In the genomic region with DNA sequence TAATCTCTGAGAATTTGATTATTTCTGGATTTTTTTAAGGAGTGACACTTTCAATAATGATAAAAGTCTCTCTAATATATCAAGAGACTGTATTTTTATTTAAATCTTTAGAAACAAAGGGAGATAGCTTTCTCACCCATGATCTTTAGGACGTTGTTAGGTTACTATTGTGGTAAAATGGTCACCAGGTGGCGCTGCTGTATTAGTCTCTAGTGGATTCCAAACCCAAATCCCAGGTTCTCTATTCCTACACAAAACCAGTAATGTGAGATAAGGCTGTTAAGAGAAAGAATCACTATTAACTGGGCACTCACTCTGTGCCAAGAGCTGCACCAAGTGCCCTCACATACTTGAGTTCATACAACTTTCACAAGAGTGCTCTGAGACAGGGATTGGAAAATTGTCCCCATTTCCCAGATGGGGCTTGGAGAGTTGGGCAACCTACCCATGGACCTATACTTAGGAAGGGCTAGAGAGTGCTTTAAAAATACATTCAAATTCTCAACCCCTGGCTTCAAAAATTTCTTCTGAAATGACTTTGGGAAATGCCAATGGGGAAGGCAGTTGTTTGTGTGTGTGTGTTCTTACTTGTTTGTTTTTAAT, we compare ENCODE assay signal across 8 cellular contexts.
DNase-seq lines count a peak whose midpoint lies in the region; ATAC-seq, FAIRE-seq and TF ChIP-seq lines count a peak whose summit lies in the region.

No MANE protein-coding gene starts in this region.

- H3K4me1 Mint-ChIP-seq in activated T-helper 17 cell treated with anti-CD3 and anti-CD28 coated beads, Interleukin-2, amount 50 U/mL, for 72 hours = no peaks in the 10 kb centered on the region

- H3K36me3 Mint-ChIP-seq in activated T-helper 17 cell treated with anti-CD3 and anti-CD28 coated beads, Interleukin-2, amount 50 U/mL, for 72 hours (ENCODE audit: low read depth) = no peaks in the 10 kb centered on the region

- H3K36me3 ChIP-seq in mammary epithelial cell (ENCODE audit: insufficient read depth, low read length) = no peaks in the 10 kb centered on the region

- H2AFZ ChIP-seq in mammary epithelial cell (ENCODE audit: low read depth, low read length) = no peak overlapping the region

- H3K79me2 ChIP-seq in mammary epithelial cell (ENCODE audit: insufficient read depth, low read length) = no peaks in the 10 kb centered on the region

- no peak overlapping the region for H3K27ac Mint-ChIP-seq in activated T-helper 17 cell treated with anti-CD3 and anti-CD28 coated beads, Interleukin-2, amount 50 U/mL, for 72 hours

- intact Hi-C loops in mammary epithelial cell (cut with micrococcal nuclease) = loop anchor here (10.0 kb wide), 2 partner anchors 1098 to 1158 kb away; no protein-coding TSS in a partner anchor

- H3K4me2 ChIP-seq in mammary epithelial cell (ENCODE audit: insufficient read depth, low read depth, low read length) = no peak overlapping the region

- WGBS in mammary epithelial cell (ENCODE audit: low coverage, missing lambda C conversion rate) = 6% methylated on average over 2 of the region's 2 CpGs

- CTCF ChIA-PET in mammary epithelial cell (lab: Charles Lee; ENCODE audit: low non-redundant PET) = interaction anchor here (0.6 kb wide), 3 partner anchors 186 to 963 kb away, joined by 3 to 24 read pairs (median 3); no protein-coding TSS in a partner anchor

- H3K9me3 ChIP-seq in mammary epithelial cell (replicated peaks; ENCODE audit: insufficient read depth, low read length) = no peaks in the 10 kb centered on the region

- H3K9ac ChIP-seq in mammary epithelial cell (ENCODE audit: insufficient read depth, low read length) = no peak overlapping the region

- FAIRE-seq in islet of Langerhans (lab: Jason Lieb, UNC) = peak; percentile 90

- H3K27me3 ChIP-seq in mammary epithelial cell (ENCODE audit: insufficient read depth, low read length) = no peaks in the 10 kb centered on the region

- no peak overlapping the region for H3K27ac ChIP-seq in mammary epithelial cell (ENCODE audit: insufficient read depth, low read depth, low read length)

- TF ChIP-seq CTCF in GM12875 (IDR thresholded peaks at IDR 0.05; ENCODE audit: borderline replicate concordance, insufficient read depth, low read depth, low read length) (peak; percentile 48; the same call in 1 of the 2 replicates), mammary epithelial cell (conservative IDR thresholded peaks at IDR 0.05 in 1 of 2, IDR thresholded peaks at IDR 0.05 in 1 of 2; ENCODE audit: extremely low read depth in 1 of 2, insufficient read depth in 1 of 2, low read depth in 1 of 2, low read length in 2 of 2) (peak; percentile 65 to 70)

- no peaks in the 10 kb centered on the region for H3K9me3 Mint-ChIP-seq in activated T-helper 17 cell treated with anti-CD3 and anti-CD28 coated beads, Interleukin-2, amount 50 U/mL, for 72 hours

- DNase-seq in A172 (ENCODE audit: low spot score) (peak; percentile 79), NCI-H1105 treated with DMSO at 0.1 percent for 48 hours (lab: John Stamatoyannopoulos, UW) (peak; percentile 54), T-helper 1 cell (peak in 3 of 5 donors; percentile 8 to 44 (median 23)), mammary epithelial cell (peak; percentile 58)
- DNase-seq in stimulated activated CD4-positive, alpha-beta T cell treated with anti-CD3 and anti-CD28 coated beads, Interleukin-1b, Interleukin-23, amount 100 ng/mL, for 4 hours (ENCODE audit: low read depth in 2 of 2) = peak; percentile 25 to 33

- H3K4me3 ChIP-seq in GM12875 (ENCODE audit: low read depth, low read length) (no peak overlapping the region), mammary epithelial cell (replicated peaks in 1 of 3; ENCODE audit: insufficient read depth in 1 of 3, low read depth in 2 of 3, low read length in 3 of 3) (no peak overlapping the region)

- H4K20me1 ChIP-seq in mammary epithelial cell (ENCODE audit: insufficient read depth, low read length) = no peaks in the 10 kb centered on the region

- no TSS peak for BruUV-seq in mammary epithelial cell (replicated peaks; lab: Mats Ljungman, UMichigan)

- peaks cover 7% of the 10 kb centered on the region for H3K27me3 Mint-ChIP-seq in activated T-helper 17 cell treated with anti-CD3 and anti-CD28 coated beads, Interleukin-2, amount 50 U/mL, for 72 hours

- dilution Hi-C loops in mammary epithelial cell (cut with HindIII; ENCODE audit: low sequenced_read_pairs) = no loop called here

- in situ Hi-C loops in mammary epithelial cell (cut with MboI; ENCODE audit: low sequenced_read_pairs in 2 of 2) = loop anchor here in 1 of 2 donors (25.0 kb wide), 1 partner anchor 1124 kb away; no protein-coding TSS in a partner anchor

- H3K4me1 ChIP-seq in mammary epithelial cell (ENCODE audit: insufficient read depth, low read length) = no peaks in the 10 kb centered on the region

- no peak for ATAC-seq in activated T-helper 17 cell treated with anti-CD3 and anti-CD28 coated beads, Interleukin-2, amount 50 U/mL, for 72 hours (replicated peaks)

- H3K4me3 Mint-ChIP-seq in activated T-helper 17 cell treated with anti-CD3 and anti-CD28 coated beads, Interleukin-2, amount 50 U/mL, for 72 hours = no peak overlapping the region

Comparison
In these comparisons a context has a peak if more than half of its experiments do, and no peak if none do; other contexts are left out.
1. DNase-seq: peak in every context shown above with its lines; median percentile 79 in A172; 58 in mammary epithelial cell; 54 in NCI-H1105 treated with DMSO at 0.1 percent for 48 hours; 29 in stimulated activated CD4-positive, alpha-beta T cell treated with anti-CD3 and anti-CD28 coated beads, Interleukin-1b, Interleukin-23, amount 100 ng/mL, for 4 hours; 23 in T-helper 1 cell.